ENCODE assay signal across 11 cellular contexts in the genomic region with DNA sequence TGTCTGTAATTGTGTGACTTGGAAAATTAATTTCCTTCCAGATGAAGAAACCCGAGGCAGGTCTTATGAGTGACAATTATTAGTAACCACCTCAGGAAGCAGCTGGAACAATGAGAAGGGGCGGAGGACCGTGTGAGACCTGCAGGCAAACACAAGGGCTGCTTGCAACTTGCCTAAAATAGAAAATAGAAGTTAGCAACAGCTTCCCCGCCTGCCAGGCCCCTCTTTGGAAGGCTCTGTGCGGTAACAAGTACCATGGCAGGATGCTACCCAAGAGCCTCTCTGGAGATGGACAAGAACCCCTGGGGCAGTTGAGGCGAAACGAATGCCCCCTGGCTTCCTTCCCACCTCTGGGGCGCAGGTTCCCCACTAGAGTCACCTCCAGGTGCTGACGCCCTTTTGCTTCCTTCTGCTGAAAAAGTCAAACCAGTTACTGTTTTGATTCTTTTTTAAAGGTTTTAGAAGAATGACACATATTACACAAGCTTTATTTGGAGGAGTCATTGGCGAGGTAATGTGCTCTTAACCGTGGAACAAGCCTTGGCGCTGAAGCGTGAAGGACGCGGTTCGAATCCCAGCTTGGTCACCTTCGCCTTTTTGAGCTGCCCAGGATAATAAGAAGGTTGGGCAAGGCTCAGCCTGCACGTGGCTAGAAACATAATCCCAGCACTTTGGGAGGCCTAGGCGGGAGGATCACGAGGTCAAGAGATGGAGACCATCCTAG. TPM values are rescaled to one million over a fixed set of nuclear protein-coding genes. Genes with fewer than 3 reads are reported as not detected.
A peak's percentile ranks its signal among the peaks of the same experiment; 100 is the strongest.
DNase-seq lines count a peak whose midpoint lies in the region; ATAC-seq, FAIRE-seq and TF ChIP-seq lines count a peak whose summit lies in the region.
"Had no signal": no experiment of that assay in that cellular context is flagged by ENCODE, and none has a peak within 500 bp of the region (broad histone marks: within the 10 kb centered on the region; RNA-seq: fewer than 3 reads in every experiment).

No MANE protein-coding gene starts in this region.

- no peaks in the 10 kb centered on the region for H3K9me2 ChIP-seq in PC-3 (replicated peaks; ENCODE audit: low read length)

- no peak for TF ChIP-seq EP300 in gastroesophageal sphincter (IDR thresholded peaks at IDR 0.05)
- no peak for TF ChIP-seq EP300 in sigmoid colon (IDR thresholded peaks at IDR 0.05)

- no TSS peak for BruUV-seq in PC-3 (replicated peaks; lab: Mats Ljungman, UMichigan)

- H2AFZ ChIP-seq in PC-3 (ENCODE audit: low read length) = no peak overlapping the region

- TF ChIP-seq POLR2A in GM12891 (IDR thresholded peaks at IDR 0.05; ENCODE audit: low read depth, low read length) = no peak
- TF ChIP-seq POLR2A in gastroesophageal sphincter (IDR thresholded peaks at IDR 0.05) = no peak
- no peak for TF ChIP-seq POLR2A in sigmoid colon (IDR thresholded peaks at IDR 0.05)

- H3K4me1 ChIP-seq in PC-3 (ENCODE audit: insufficient read depth, low read length) (no peaks in the 10 kb centered on the region), gastroesophageal sphincter (peaks cover 0 to 24% (median 3%) of the 10 kb centered on the region in 3 donors), sigmoid colon (peaks cover 0 to 21% (median 18%) of the 10 kb centered on the region in 4 donors)

- H3K36me3 ChIP-seq in PC-3 (ENCODE audit: low read depth, low read length) (no peaks in the 10 kb centered on the region), gastroesophageal sphincter (no peaks in the 10 kb centered on the region), sigmoid colon (no peaks in the 10 kb centered on the region)

- FAIRE-seq in GM12891 (lab: Jason Lieb, UNC) = peak; percentile 28
- FAIRE-seq: GM18507 had no signal

- H3K27ac ChIP-seq in PC-3 (ENCODE audit: low read length) (no peak overlapping the region), gastroesophageal sphincter (peak overlapping the region; percentile 51 to 98 (median 96)), sigmoid colon (peak overlapping the region; percentile 86 to 96 (median 92))

- H3K79me2 ChIP-seq in PC-3 (ENCODE audit: low read length) = no peaks in the 10 kb centered on the region

- no peaks in the 10 kb centered on the region for H3K9me3 ChIP-seq in PC-3 (ENCODE audit: low read length)
- H3K9me3 ChIP-seq in gastroesophageal sphincter = no peaks in the 10 kb centered on the region
- H3K9me3 ChIP-seq in sigmoid colon = no peaks in the 10 kb centered on the region

- intact Hi-C loops in PC-3 (cut with micrococcal nuclease) = loop anchor here (2.0 to 10.0 kb wide), 3 partner anchors 43 to 143 kb away; no protein-coding TSS in a partner anchor
- intact Hi-C loops in sigmoid colon (cut with DNase I) = loop anchor here (2.0 to 5.0 kb wide), 4 partner anchors 41 to 407 kb away; no protein-coding TSS in a partner anchor

- no peak for ATAC-seq in PC-3
- ATAC-seq in gastroesophageal sphincter = no peak
- ATAC-seq in HG02678 (IDR thresholded peaks at IDR 0.05; ENCODE audit: unreplicated experiment) = no peak

- POLR2A ChIA-PET in PC-3 (lab: Charles Lee; ENCODE audit: unreplicated experiment) = interaction anchor here (0.6 kb wide), 1 partner anchor 43 kb away, joined by 12 read pairs; no protein-coding TSS in a partner anchor
- POLR2A ChIA-PET in GM10248 (lab: Yijun Ruan, JAX) = no interaction called here

- whole genome bisulfite sequencing in gastroesophageal sphincter (ENCODE audit: low coverage in 1 of 2), 2 donors = 64 to 70% methylated on average over 9 to 12 of the region's 20 CpGs
- WGBS in sigmoid colon, 2 donors = 62 to 77% methylated on average over 20 of the region's 20 CpGs

- CTCF ChIA-PET in PC-3 (lab: Charles Lee) = interaction anchor here (0.6 kb wide), 1 partner anchor 406 kb away, joined by 6 read pairs; no protein-coding TSS in a partner anchor
- CTCF ChIA-PET in GM10248 (lab: Yijun Ruan, JAX) = interaction anchor here (0.9 to 9.8 kb wide), 17 partner anchors 8 to 279 kb away, joined by 3 to 81 read pairs (median 4); a partner anchor contains a TSS

- no peaks in the 10 kb centered on the region for H4K20me1 ChIP-seq in PC-3 (ENCODE audit: low read length)

- H3K4me2 ChIP-seq in PC-3 (ENCODE audit: low read length) = peak overlapping the region; percentile 52; the same call in 1 of the 2 replicates

- no peak overlapping the region for H3K9ac ChIP-seq in PC-3 (ENCODE audit: low read length)

- no peaks in the 10 kb centered on the region for H3F3A ChIP-seq in PC-3 (ENCODE audit: low read length, unreplicated experiment)

- no peaks in the 10 kb centered on the region for H3K27me3 ChIP-seq in PC-3 (ENCODE audit: low read length)
- no peaks in the 10 kb centered on the region for H3K27me3 ChIP-seq in gastroesophageal sphincter
- no peaks in the 10 kb centered on the region for H3K27me3 ChIP-seq in sigmoid colon

- DNase-seq in GM12891 (ENCODE audit: insufficient read length, low spot score) (peak; percentile 29), PC-3 (no peak), sigmoid colon (peak; percentile 67), germinal center (ENCODE audit: low spot score) (no peak), SIG-M5 treated with dmso at 0.1 percent for 504 hours (lab: John Stamatoyannopoulos, UW; ENCODE audit: unreplicated experiment) (no peak), GM10248 (ENCODE audit: extremely low spot score) (no peak)
- DNase-seq: NCI-H524 had no signal

- TF ChIP-seq CTCF in PC-3 (conservative IDR thresholded peaks at IDR 0.05; ENCODE audit: low read depth, low read length) (no peak), gastroesophageal sphincter (IDR thresholded peaks at IDR 0.05) (no peak), sigmoid colon (IDR thresholded peaks at IDR 0.05) (no peak), GM10248 (IDR thresholded peaks at IDR 0.05; ENCODE audit: control extremely low read depth, extremely low read depth, low read depth, missing control alignments) (no peak)

- H3K4me3 ChIP-seq in PC-3 (ENCODE audit: low read length) (no peak overlapping the region), gastroesophageal sphincter (peak overlapping the region in 1 of 2 donors; percentile 74), sigmoid colon (no peak overlapping the region)

TF ChIP-seq in GM12891, 5 proteins besides CTCF, POLR2A, EP300 and RAD21:
- TF ChIP-seq PAX5 (IDR thresholded peaks at IDR 0.05; ENCODE audit: insufficient read depth, low read length, severe bottlenecking) (no peak), POU2F2 (IDR thresholded peaks at IDR 0.05; ENCODE audit: low read depth, low read length) (no peak), TAF1 (IDR thresholded peaks at IDR 0.05; ENCODE audit: low read depth, low read length) (no peak), POLR2AphosphoS5 (IDR thresholded peaks at IDR 0.05; ENCODE audit: low read depth, low read length) (no peak), SPI1 (IDR thresholded peaks at IDR 0.05; ENCODE audit: low read depth, low read length) (no peak)

RNA-seq across cellular contexts. Expression of a gene that starts 47.0 kb away (rescaled TPM):
- 0.44 TPM for polyA plus RNA-seq in GM12891 (2012; ENCODE audit: low read depth, missing spikeins)
- 9.9 and 15.6 TPM in 2 replicates for total RNA-seq in PC-3 (2014; rRNA removed)
- 1,000 to 10,000 TPM; 1,155 to 2,820 (median 1,765) TPM for total RNA-seq in gastroesophageal sphincter
- 1,000 to 10,000 TPM in 3 of 4 donors, 100 to 1,000 TPM in 1; 731 to 1,357 (median 1,117) TPM for total RNA-seq in sigmoid colon
- polyA plus RNA-seq in sigmoid colon = 10 to 100 TPM in 1 of 3 donors, 1 to 10 TPM in 1, under 1 TPM in 1; 0.69 to 31.9 (median 9.0) TPM

RNA-seq across cellular contexts. Expression of a gene that starts 50.3 kb away (rescaled TPM):
- not detected for polyA plus RNA-seq in GM12891 (2012; ENCODE audit: low read depth, missing spikeins)
- not detected in 2 replicates for total RNA-seq in PC-3 (2014; rRNA removed)
- total RNA-seq in gastroesophageal sphincter = not detected
- under 1 TPM in 2 of 4 donors, not detected in 2; 0.36 to 0.54 TPM for total RNA-seq in sigmoid colon
- not detected for polyA plus RNA-seq in sigmoid colon
- total RNA-seq: sciatic nerve had no signal

Comparison
In these comparisons a context has a peak if more than half of its experiments do, and no peak if none do; other contexts are left out.
1. DNase-seq: peak in GM12891 (single experiment) and sigmoid colon (single experiment); none in PC-3 (single experiment), germinal center (single experiment), SIG-M5 treated with dmso at 0.1 percent for 504 hours (single experiment) and GM10248 (single experiment).
2. RNA of a gene that starts 47.0 kb away (total RNA-seq): 1,155 to 2,820 TPM in gastroesophageal sphincter and 731 to 1,357 TPM in sigmoid colon; 9.9 to 15.6 TPM in PC-3; every median in the first group is over 10 times any median in the second.